9 cellular contexts compared by ENCODE assay signal in the genomic region with DNA sequence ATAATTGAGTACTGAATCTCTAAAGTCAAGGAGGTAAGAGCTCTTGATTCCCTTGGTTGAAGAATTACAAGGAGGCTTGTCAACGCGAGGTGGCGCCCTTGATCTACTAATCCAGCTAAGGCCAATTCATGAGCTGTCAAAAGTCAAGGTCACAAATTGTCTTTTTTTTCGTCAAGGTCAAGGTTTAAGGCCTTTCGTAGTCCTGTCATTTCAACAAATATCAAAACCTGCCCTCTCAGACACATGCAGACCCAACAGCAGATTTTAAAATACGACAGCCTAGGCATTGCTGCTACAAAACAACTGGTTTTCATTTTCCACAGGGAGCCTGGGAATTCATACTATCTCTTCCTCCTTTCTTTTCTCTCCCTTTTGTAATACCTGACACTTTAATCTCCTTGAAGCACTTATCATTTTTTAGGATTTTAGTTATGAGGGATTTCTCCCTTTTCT. TPM values are rescaled to one million over a fixed set of nuclear protein-coding genes. Genes with fewer than 3 reads are reported as not detected.
DNase-seq lines count a peak whose midpoint lies in the region; ATAC-seq and TF ChIP-seq lines count a peak whose summit lies in the region.
"Had no signal": no experiment of that assay in that cellular context is flagged by ENCODE, and none has a peak within 500 bp of the region (broad histone marks: within the 10 kb centered on the region; RNA-seq: fewer than 3 reads in every experiment).

No MANE protein-coding gene starts in this region.

- DNase-seq in DMS153 (lab: John Stamatoyannopoulos, UW), result peak; percentile 72
- DNase-seq in M059J (ENCODE audit: low read depth), result peak; percentile 70
- DNase-seq in SK-N-MC (ENCODE audit: low read depth, low spot score), result peak; percentile 69
- peak; percentile 86 for DNase-seq in activated naive CD4-positive, alpha-beta T cell treated with anti-CD3 and anti-CD28 coated beads, Interleukin-2, amount 50 U/mL, for 16 hours
- DNase-seq in glutamatergic neuron, result peak; percentile 89
- DNase-seq in psoas muscle, result peak; percentile 81 to 90
- DNase-seq in vagina (ENCODE audit: extremely low spot score in 2 of 2), result no peak

- no peak overlapping the region for H3K27ac Mint-ChIP-seq in glutamatergic neuron (ENCODE audit: unreplicated experiment)
- H3K27ac Mint-ChIP-seq: T-helper 1 cell treated with Interleukin-12 subunit alpha and Interleukin-12 subunit beta and Interleukin-4 antibody, amounts not matched to agents 30 μg/mL and 1 μg/mL, for 36 hours had no signal

- H3K4me1 Mint-ChIP-seq in glutamatergic neuron (ENCODE audit: low read depth, unreplicated experiment), result no peaks in the 10 kb centered on the region

- no peak overlapping the region for H3K27ac ChIP-seq in SK-N-MC
- H3K27ac ChIP-seq in psoas muscle, result no peak overlapping the region
- peak overlapping the region; percentile 99 for H3K27ac ChIP-seq in vagina

- 5 to 7% (median 5%) methylated on average over 6 of the region's 6 CpGs for WGBS in psoas muscle, 3 donors

- peaks cover 10% of the 10 kb centered on the region for H3K4me1 ChIP-seq in psoas muscle
- H3K4me1 ChIP-seq in vagina, result peaks cover 20% of the 10 kb centered on the region

- ATAC-seq in psoas muscle (peak in 2 of 4 donors; percentile 60 to 71), HG03457 (IDR thresholded peaks at IDR 0.05; ENCODE audit: unreplicated experiment) (no peak)

- H3K36me3 Mint-ChIP-seq in glutamatergic neuron (ENCODE audit: unreplicated experiment), result no peaks in the 10 kb centered on the region

- H3K4me3 Mint-ChIP-seq in glutamatergic neuron (ENCODE audit: unreplicated experiment), result no peak overlapping the region
- H3K4me3 Mint-ChIP-seq: T-helper 1 cell treated with Interleukin-12 subunit alpha and Interleukin-12 subunit beta and Interleukin-4 antibody, amounts not matched to agents 30 μg/mL and 1 μg/mL, for 36 hours had no signal

- TF ChIP-seq POLR2A in vagina (IDR thresholded peaks at IDR 0.05), result no peak

- peaks cover 0 to 95% (median 38%) of the 10 kb centered on the region in 3 donors for H3K27me3 ChIP-seq in psoas muscle (ENCODE audit: insufficient read depth in 3 of 3, low read length in 2 of 3)
- H3K27me3 ChIP-seq in vagina, result peaks cover 11% of the 10 kb centered on the region

- H3K4me3 ChIP-seq in SK-N-MC (no peak overlapping the region), psoas muscle (no peak overlapping the region), vagina (peak overlapping the region; percentile 88 to 91)

- TF ChIP-seq CTCF in glutamatergic neuron (IDR thresholded peaks at IDR 0.05; ENCODE audit: partially characterized antibody, unreplicated experiment) (peak; percentile 78), psoas muscle (IDR thresholded peaks at IDR 0.05) (peak; percentile 82), vagina (IDR thresholded peaks at IDR 0.05) (peak; percentile 48 to 82 (median 74))

- H3K9me3 ChIP-seq in SK-N-MC (ENCODE audit: low read depth, low read length) (no peaks in the 10 kb centered on the region), psoas muscle (no peaks in the 10 kb centered on the region), vagina (no peaks in the 10 kb centered on the region)

- H3K36me3 ChIP-seq in SK-N-MC (ENCODE audit: insufficient read depth, low read length), result no peaks in the 10 kb centered on the region
- H3K36me3 ChIP-seq in psoas muscle (ENCODE audit: insufficient read depth in 1 of 2, low read depth in 1 of 2), result no peaks in the 10 kb centered on the region
- no peaks in the 10 kb centered on the region for H3K36me3 ChIP-seq in vagina

- H3K9me3 Mint-ChIP-seq in glutamatergic neuron (ENCODE audit: unreplicated experiment), result peaks cover 13% of the 10 kb centered on the region
- H3K9me3 Mint-ChIP-seq: T-helper 1 cell treated with Interleukin-12 subunit alpha and Interleukin-12 subunit beta and Interleukin-4 antibody, amounts not matched to agents 30 μg/mL and 1 μg/mL, for 36 hours had no signal

- H3K27me3 Mint-ChIP-seq in glutamatergic neuron (ENCODE audit: unreplicated experiment), result peaks cover 37% of the 10 kb centered on the region

- H3K9ac ChIP-seq in SK-N-MC (ENCODE audit: insufficient read length), result no peak overlapping the region

- intact Hi-C loops in psoas muscle (cut with DNase I), result loop anchor here (2.0 to 10.0 kb wide), 8 partner anchors 381 to 898 kb away; no protein-coding TSS in a partner anchor
- intact Hi-C loops in vagina (cut with DNase I), result loop anchor here (10.0 kb wide), 1 partner anchor 578 kb away; no protein-coding TSS in a partner anchor

RNA-seq across cellular contexts. Expression of a gene that starts 3.6 kb away (rescaled TPM):
- 1.4 and 3.4 TPM in 2 replicates for total RNA-seq in M059J (2014; rRNA removed; shearing (Covaris generic))
- not detected for total RNA-seq in glutamatergic neuron (ENCODE audit: unreplicated experiment)
- total RNA-seq in psoas muscle, result under 1 TPM in 1 of 4 donors, not detected in 3; 0.06 TPM
- under 1 TPM in 2 of 3 donors, not detected in 1; 0.01 to 0.08 TPM for polyA plus RNA-seq in psoas muscle
- total RNA-seq in vagina, result 14.5 TPM

RNA-seq across cellular contexts. Expression of a gene that starts 11.3 kb away (rescaled TPM):
- total RNA-seq in M059J (2014; rRNA removed; shearing (Covaris generic)), result 0.79 and 1.1 TPM in 2 replicates
- total RNA-seq in glutamatergic neuron (ENCODE audit: unreplicated experiment) (not detected), psoas muscle (1 to 10 TPM in 1 of 4 donors, not detected in 3; 1.1 TPM), vagina (9.8 TPM)
- under 1 TPM; 0.08 to 0.90 (median 0.25) TPM for polyA plus RNA-seq in psoas muscle

RNA-seq across cellular contexts. Expression of a gene that starts 22.2 kb away (rescaled TPM):
- 15.4 and 16.7 TPM in 2 replicates for total RNA-seq in M059J (2014; rRNA removed; shearing (Covaris generic))
- not detected for total RNA-seq in glutamatergic neuron (ENCODE audit: unreplicated experiment)
- total RNA-seq in psoas muscle, result 10 to 100 TPM in 2 of 4 donors, under 1 TPM in 1, not detected in 1; 0.81 to 34.3 (median 19.2) TPM
- 10 to 100 TPM; 17.2 to 77.5 (median 32.0) TPM for polyA plus RNA-seq in psoas muscle
- 19.2 TPM for total RNA-seq in vagina

RNA-seq across cellular contexts. Expression of a gene that starts 31.0 kb away (rescaled TPM):
- 66.1 and 66.8 TPM in 2 replicates for total RNA-seq in M059J (2014; rRNA removed; shearing (Covaris generic))
- not detected for total RNA-seq in glutamatergic neuron (ENCODE audit: unreplicated experiment)
- 10 to 100 TPM in 1 of 4 donors, 1 to 10 TPM in 1, under 1 TPM in 1, not detected in 1; 0.81 to 19.9 (median 4.9) TPM for total RNA-seq in psoas muscle
- polyA plus RNA-seq in psoas muscle, result 10 to 100 TPM; 13.8 to 55.9 (median 18.2) TPM
- 13.0 TPM for total RNA-seq in vagina

RNA-seq across cellular contexts. Expression of a gene that starts 39.8 kb away (rescaled TPM):
- total RNA-seq in M059J (2014; rRNA removed; shearing (Covaris generic)), result 3.7 and 4.6 TPM in 2 replicates
- total RNA-seq in glutamatergic neuron (ENCODE audit: unreplicated experiment), result not detected
- total RNA-seq in psoas muscle, result 1 to 10 TPM; 4.7 to 8.4 (median 6.7) TPM
- polyA plus RNA-seq in psoas muscle, result 10 to 100 TPM in 1 of 3 donors, 1 to 10 TPM in 2; 2.9 to 10.2 (median 6.2) TPM
- 23.8 TPM for total RNA-seq in vagina

Comparison
In these comparisons a context has a peak if more than half of its experiments do, and no peak if none do; other contexts are left out.
1. DNase-seq: peak in DMS153 (single experiment), M059J (single experiment), SK-N-MC (single experiment), activated naive CD4-positive, alpha-beta T cell treated with anti-CD3 and anti-CD28 coated beads, Interleukin-2, amount 50 U/mL, for 16 hours (single experiment), glutamatergic neuron (single experiment) and psoas muscle (2 of 2); none in vagina (0 of 2).
2. H3K4me3 ChIP-seq: peak in vagina (2 of 2); none in SK-N-MC (single experiment) and psoas muscle (single experiment).
3. Peak in every context shown above with its lines, with median percentiles within 50 percentile points of each other: CTCF ChIP-seq.